In genomic region chr13:33040116-33040515, GRCh38 we compare ENCODE assay signal across 1 cellular context.
TF ChIP-seq lines count a peak whose summit lies in the region.

No MANE protein-coding gene starts in this region.

TF ChIP-seq in IMR-90, 13 proteins besides CTCF, POLR2A, EP300 and RAD21 (continued from another document):
- TF ChIP-seq, protein P1, sequence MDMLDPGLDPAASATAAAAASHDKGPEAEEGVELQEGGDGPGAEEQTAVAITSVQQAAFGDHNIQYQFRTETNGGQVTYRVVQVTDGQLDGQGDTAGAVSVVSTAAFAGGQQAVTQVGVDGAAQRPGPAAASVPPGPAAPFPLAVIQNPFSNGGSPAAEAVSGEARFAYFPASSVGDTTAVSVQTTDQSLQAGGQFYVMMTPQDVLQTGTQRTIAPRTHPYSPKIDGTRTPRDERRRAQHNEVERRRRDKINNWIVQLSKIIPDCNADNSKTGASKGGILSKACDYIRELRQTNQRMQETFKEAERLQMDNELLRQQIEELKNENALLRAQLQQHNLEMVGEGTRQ (IDR thresholded peaks at IDR 0.05; ENCODE audit: low read depth, low read length): no peak
- no peak for TF ChIP-seq MXI1 (IDR thresholded peaks at IDR 0.05; ENCODE audit: borderline replicate concordance, low read depth, low read length)
- no peak for TF ChIP-seq SMC3 (IDR thresholded peaks at IDR 0.05; ENCODE audit: low read depth, low read length)
- no peak for TF ChIP-seq MAZ (IDR thresholded peaks at IDR 0.05; ENCODE audit: borderline replicate concordance, low read depth, low read length)
- TF ChIP-seq CHD1 (IDR thresholded peaks at IDR 0.05; ENCODE audit: low read depth, low read length): no peak
- no peak for TF ChIP-seq NFE2L2 (IDR thresholded peaks at IDR 0.05; ENCODE audit: low read depth, low read length)
- TF ChIP-seq ELK1 (IDR thresholded peaks at IDR 0.05; ENCODE audit: borderline replicate concordance, low read depth, low read length): no peak
- no peak for TF ChIP-seq FOS (IDR thresholded peaks at IDR 0.05; ENCODE audit: low read depth, low read length)
- TF ChIP-seq MAFK (IDR thresholded peaks at IDR 0.05; ENCODE audit: low read depth, low read length): no peak
- no peak for TF ChIP-seq RCOR1 (IDR thresholded peaks at IDR 0.05; ENCODE audit: insufficient replicate concordance, low read length)
